In genomic region chr22:22060200-22061084, GRCh38 we compare ENCODE assay signal across 8 cellular contexts.
DNase-seq lines count a peak whose midpoint lies in the region; ATAC-seq and TF ChIP-seq lines count a peak whose summit lies in the region.

No MANE protein-coding gene starts in this region.

- no peaks in the 10 kb centered on the region for H3K36me3 ChIP-seq in heart right ventricle

- peak overlapping the region in 9 of 10 donors; percentile 15 to 75 (median 58) for H3K27ac ChIP-seq in heart right ventricle

- intact Hi-C loops in heart right ventricle (cut with DNase I), result no loop called here

- peaks cover 0 to 21% (median 10%) of the 10 kb centered on the region in 9 donors for H3K4me1 ChIP-seq in heart right ventricle

- ATAC-seq in GM18498 (IDR thresholded peaks at IDR 0.05; ENCODE audit: unreplicated experiment) (peak; percentile 52), heart right ventricle (peak in 7 of 8 donors; percentile 18 to 78 (median 59)), HG03469 (IDR thresholded peaks at IDR 0.05; ENCODE audit: unreplicated experiment) (no peak), GM21576 (IDR thresholded peaks at IDR 0.05; ENCODE audit: unreplicated experiment) (no peak)

- H3K4me3 ChIP-seq in heart right ventricle (no peak overlapping the region), retinal pigment epithelial cell (ENCODE audit: low read length) (no peak overlapping the region)

- 58% methylated on average over 11 of the region's 11 CpGs for WGBS in heart right ventricle, 2 donors

- H3K27me3 ChIP-seq in heart right ventricle, result peaks cover 0 to 29% (median 11%) of the 10 kb centered on the region in 7 donors

- DNase-seq in AG09319 (ENCODE audit: extremely low read depth, low read depth) (no peak), NOMO-1 treated with DMSO at 0.1 percent for 48 hours (lab: John Stamatoyannopoulos, UW; ENCODE audit: unreplicated experiment) (peak; percentile 67), heart right ventricle (peak; percentile 27 to 56), retinal pigment epithelial cell (ENCODE audit: low read depth) (no peak)
- peak; percentile 25 for DNase-seq in activated T-helper 9 cell treated with anti-CD3 and anti-CD28 coated beads, Interleukin-2, amount 50 U/mL, for 16 hours (ENCODE audit: low read depth)

- H3K9me3 ChIP-seq in heart right ventricle, result no peaks in the 10 kb centered on the region

- TF ChIP-seq CTCF in AG09319 (IDR thresholded peaks at IDR 0.05; ENCODE audit: low read depth, low read length) (peak; percentile 62), heart right ventricle (IDR thresholded peaks at IDR 0.05) (peak; percentile 24 to 78 (median 49)), retinal pigment epithelial cell (conservative IDR thresholded peaks at IDR 0.05; ENCODE audit: low read depth, low read length) (peak; percentile 83)

Comparison
In these comparisons a context has a peak if more than half of its experiments do, and no peak if none do; other contexts are left out.
1. DNase-seq: peak in NOMO-1 treated with DMSO at 0.1 percent for 48 hours (single experiment), activated T-helper 9 cell treated with anti-CD3 and anti-CD28 coated beads, Interleukin-2, amount 50 U/mL, for 16 hours (single experiment) and heart right ventricle (2 of 2); none in AG09319 (single experiment) and retinal pigment epithelial cell (single experiment).
2. ATAC-seq: peak in GM18498 (single experiment) and heart right ventricle (7 of 8); none in HG03469 (single experiment) and GM21576 (single experiment).
3. Peak in every context shown above with its lines, with median percentiles within 50 percentile points of each other: CTCF ChIP-seq.